Comparison of ENCODE assay signal across 9 cellular contexts in the genomic region with DNA sequence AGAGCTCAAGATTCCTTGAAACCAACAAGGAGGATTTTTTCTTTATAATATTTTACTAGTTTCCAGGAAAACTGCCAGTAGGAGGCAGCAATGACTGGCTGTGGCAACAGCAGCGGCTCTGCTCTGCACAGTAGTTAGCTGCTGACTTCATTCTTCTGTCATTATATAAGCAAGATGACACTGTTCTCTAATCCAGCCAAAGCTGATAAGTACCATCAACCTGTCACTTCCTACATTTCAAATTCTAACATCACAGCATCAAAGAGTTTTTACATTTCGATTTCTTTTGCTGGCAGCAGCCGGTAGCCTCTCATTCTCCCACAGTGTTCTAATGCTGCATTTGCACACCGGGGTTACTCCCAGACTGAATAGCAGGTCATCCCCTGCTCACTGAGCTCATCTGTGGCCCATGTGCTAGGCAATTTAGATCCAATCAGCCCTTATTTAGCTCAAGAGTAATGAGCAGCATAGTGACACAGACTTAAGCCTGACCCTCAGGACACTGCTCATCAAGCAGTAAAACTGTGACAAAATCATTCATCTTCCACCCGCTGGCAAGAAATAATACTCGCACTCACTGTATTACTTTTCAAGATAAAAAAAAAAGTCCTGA.
DNase-seq lines count a peak whose midpoint lies in the region; ATAC-seq and TF ChIP-seq lines count a peak whose summit lies in the region.
"Had no signal": no experiment of that assay in that cellular context is flagged by ENCODE, and none has a peak within 500 bp of the region (broad histone marks: within the 10 kb centered on the region; RNA-seq: fewer than 3 reads in every experiment).

No MANE protein-coding gene starts in this region.

- H3K4me2 ChIP-seq in DOHH2 (ENCODE audit: low read length) (no peak overlapping the region), Karpas-422 (ENCODE audit: low read depth, low read length, poor library complexity, severe bottlenecking) (no peak overlapping the region)

- H3K4me1 ChIP-seq in DOHH2 (ENCODE audit: control insufficient read depth, low read length) (no peaks in the 10 kb centered on the region), Karpas-422 (ENCODE audit: low read length) (0 out of 2 replicates have a peak, but pooled peaks cover 3% of the 10 kb centered on the region), adrenal gland (replicated peaks in 1 of 2) (no peaks in the 10 kb centered on the region), upper lobe of right lung (no peaks in the 10 kb centered on the region)

- no peak for TF ChIP-seq POLR2A in adrenal gland (IDR thresholded peaks at IDR 0.05)

- 61 to 74% (median 67%) methylated on average over 6 of the region's 6 CpGs for WGBS in adrenal gland, 4 donors

- H3K79me2 ChIP-seq in DOHH2 (ENCODE audit: control insufficient read depth, low read length) = peaks cover 5% of the 10 kb centered on the region; the same call in 1 of the 2 replicates
- H3K79me2 ChIP-seq in Karpas-422 (ENCODE audit: low read length) = peaks cover 61% of the 10 kb centered on the region

- H4K20me1 ChIP-seq in DOHH2 (ENCODE audit: control insufficient read depth, insufficient read depth, low read depth, low read length) (no peaks in the 10 kb centered on the region), Karpas-422 (ENCODE audit: insufficient read depth, low read depth, low read length) (no peaks in the 10 kb centered on the region)

- H3K4me3 ChIP-seq in DOHH2 (ENCODE audit: low read length) (no peak overlapping the region), Karpas-422 (ENCODE audit: low read length) (no peak overlapping the region), adrenal gland (no peak overlapping the region), upper lobe of right lung (no peak overlapping the region)
- H3K4me3 ChIP-seq: skin epidermis had no signal

- no peak overlapping the region for H3K27ac ChIP-seq in DOHH2 (ENCODE audit: low read depth, low read length)
- H3K27ac ChIP-seq in Karpas-422 (ENCODE audit: low read length) = no peak overlapping the region
- H3K27ac ChIP-seq in adrenal gland = no peak overlapping the region
- H3K27ac ChIP-seq in upper lobe of right lung = no peak overlapping the region
- H3K27ac ChIP-seq: skin epidermis had no signal

- peaks cover 30% of the 10 kb centered on the region for H3K36me3 ChIP-seq in DOHH2 (ENCODE audit: control insufficient read depth, low read length)
- H3K36me3 ChIP-seq in Karpas-422 (ENCODE audit: insufficient read depth, low read length) = peaks cover 23% of the 10 kb centered on the region; the same call in 1 of the 2 replicates
- H3K36me3 ChIP-seq in adrenal gland (replicated peaks in 1 of 2) = no peaks in the 10 kb centered on the region
- no peaks in the 10 kb centered on the region for H3K36me3 ChIP-seq in upper lobe of right lung

- no peak overlapping the region for H3K9ac ChIP-seq in Karpas-422 (ENCODE audit: low read length)

- H3K27me3 ChIP-seq in DOHH2 (ENCODE audit: control insufficient read depth, low read length) = no peaks in the 10 kb centered on the region
- H3K27me3 ChIP-seq in Karpas-422 (ENCODE audit: low read length) = no peaks in the 10 kb centered on the region
- no peaks in the 10 kb centered on the region for H3K27me3 ChIP-seq in adrenal gland
- no peaks in the 10 kb centered on the region for H3K27me3 ChIP-seq in upper lobe of right lung

- DNase-seq in Karpas-422 (peak; percentile 71), adrenal gland (peak; percentile 30 to 79 (median 56)), iPS-NIHi11 (ENCODE audit: low spot score) (peak; percentile 31), upper lobe of right lung (no peak), NCI-H1417 (lab: John Stamatoyannopoulos, UW) (no peak), DMS79 (lab: John Stamatoyannopoulos, UW) (no peak), GF-D8 (lab: John Stamatoyannopoulos, UW) (no peak)

- no peak overlapping the region for H2AFZ ChIP-seq in Karpas-422 (ENCODE audit: low read length)

- intact Hi-C loops in adrenal gland (cut with DNase I) (no loop called here), upper lobe of right lung (cut with DNase I) (no loop called here)

- H3K9me3 ChIP-seq in DOHH2 (ENCODE audit: control insufficient read depth, insufficient read depth, low read length) = no peaks in the 10 kb centered on the region
- H3K9me3 ChIP-seq in Karpas-422 (ENCODE audit: low read length) = no peaks in the 10 kb centered on the region
- H3K9me3 ChIP-seq in adrenal gland (replicated peaks in 1 of 3) = no peaks in the 10 kb centered on the region
- H3K9me3 ChIP-seq in upper lobe of right lung = no peaks in the 10 kb centered on the region

- H3K9me2 ChIP-seq in DOHH2 (replicated peaks; ENCODE audit: control insufficient read depth, low read length) (no peaks in the 10 kb centered on the region), Karpas-422 (replicated peaks; ENCODE audit: insufficient read depth, low read length) (no peaks in the 10 kb centered on the region)

- TF ChIP-seq CTCF in DOHH2 (IDR thresholded peaks at IDR 0.05; ENCODE audit: low read depth, low read length, poor library complexity, severe bottlenecking) = peak; percentile 29
- peak; percentile 24 to 54 (median 36) for TF ChIP-seq CTCF in adrenal gland (IDR thresholded peaks at IDR 0.05)
- TF ChIP-seq CTCF in upper lobe of right lung (IDR thresholded peaks at IDR 0.05) = peak; percentile 25

- H3F3A ChIP-seq in DOHH2 (ENCODE audit: control insufficient read depth, insufficient read depth) = peaks cover 4% of the 10 kb centered on the region; the same call in 1 of the 2 replicates

- ATAC-seq in upper lobe of right lung = peak; percentile 46

Comparison
In these comparisons a context has a peak if more than half of its experiments do, and no peak if none do; other contexts are left out.
1. DNase-seq: peak in Karpas-422 (single experiment), adrenal gland (7 of 7) and iPS-NIHi11 (single experiment); none in upper lobe of right lung (single experiment), NCI-H1417 (0 of 3), DMS79 (single experiment) and GF-D8 (single experiment).
2. Peak in every context shown above with its lines, with median percentiles within 50 percentile points of each other: CTCF ChIP-seq.